In the genomic region with DNA sequence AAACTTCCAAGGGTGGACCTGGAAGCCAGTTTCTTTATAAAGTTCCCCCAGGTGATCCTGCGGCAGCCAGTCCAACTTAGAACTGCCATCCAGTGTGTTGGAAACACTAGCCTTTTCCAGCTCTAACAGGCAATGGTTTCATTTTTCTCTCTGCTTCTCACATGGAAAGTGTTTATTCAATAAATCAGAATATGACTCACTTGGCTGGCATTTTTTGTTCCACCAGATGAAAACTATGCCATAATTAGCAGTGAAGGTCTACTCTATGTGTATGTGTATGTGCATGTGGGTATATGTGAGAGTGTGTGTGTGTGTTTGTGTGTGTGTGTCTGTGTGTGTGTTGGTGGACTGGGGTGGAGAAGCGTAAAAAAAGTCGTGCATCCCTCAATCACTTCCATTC, we compare ENCODE assay signal across 13 cellular contexts.
DNase-seq lines count a peak whose midpoint lies in the region; ATAC-seq and TF ChIP-seq lines count a peak whose summit lies in the region.
"Had no signal": no experiment of that assay in that cellular context is flagged by ENCODE, and none has a peak within 500 bp of the region (broad histone marks: within the 10 kb centered on the region; RNA-seq: fewer than 3 reads in every experiment).

No MANE protein-coding gene starts in this region.

- H3K4me1 ChIP-seq in skeletal muscle satellite cell (ENCODE audit: control insufficient read depth, insufficient read depth, low read length) (peaks cover 23% of the 10 kb centered on the region), uterus (no peaks in the 10 kb centered on the region)
- H3K4me1 ChIP-seq: Caco-2 had no signal

- DNase-seq in EL (peak; percentile 87), amniotic epithelial cell (ENCODE audit: low read depth) (peak; percentile 78), foreskin fibroblast (peak; percentile 59 to 78), uterus (no peak), T-helper 1 cell (no peak)
- DNase-seq in stimulated activated CD4-positive, alpha-beta T cell treated with anti-CD3 and anti-CD28 coated beads, Interleukin-2, amount 100 ng/mL, for 24 hours = no peak
- DNase-seq: activated CD4-positive, alpha-beta T cell treated with anti-CD3 and anti-CD28 coated beads, Interleukin-2, amount 50 U/mL, for 48 hours; Caco-2; stimulated activated CD4-positive, alpha-beta T cell treated with anti-CD3 and anti-CD28 coated beads, Interleukin-15, amount 100 ng/mL, for 24 hours; stimulated activated naive CD8-positive, alpha-beta T cell treated with anti-CD3 and anti-CD28 coated beads, Interleukin-15, amount 100 ng/mL, for 72 hours had no signal

- H3K27me3 ChIP-seq in skeletal muscle satellite cell (ENCODE audit: control insufficient read depth, insufficient read depth, low read length) = no peaks in the 10 kb centered on the region
- no peaks in the 10 kb centered on the region for H3K27me3 ChIP-seq in uterus

- ATAC-seq in HG03565 (IDR thresholded peaks at IDR 0.05; ENCODE audit: unreplicated experiment) = no peak
- ATAC-seq: K562; stimulated activated naive CD8-positive, alpha-beta T cell treated with anti-CD3 and anti-CD28 coated beads, Interleukin-15, amount 100 ng/mL, for 72 hours had no signal

- no peak for TF ChIP-seq POLR2A in uterus (IDR thresholded peaks at IDR 0.05)

- intact Hi-C loops in uterus (cut with DNase I; ENCODE audit: low total_unique reads) = no loop called here

- H3K27ac ChIP-seq in uterus = peak overlapping the region in 1 of 2 donors; percentile 25

- no peak overlapping the region for H3K4me3 ChIP-seq in foreskin fibroblast (ENCODE audit: low read depth in 1 of 2, low read length in 2 of 2)
- H3K4me3 ChIP-seq in skeletal muscle satellite cell (ENCODE audit: low read length) = no peak overlapping the region
- no peak overlapping the region for H3K4me3 ChIP-seq in uterus
- H3K4me3 ChIP-seq: K562 had no signal

- peak overlapping the region; percentile 55 for H3K4me2 ChIP-seq in skeletal muscle satellite cell (ENCODE audit: low read length)

- no peak for TF ChIP-seq CTCF in foreskin fibroblast (IDR thresholded peaks at IDR 0.05; ENCODE audit: low read depth, low read length)
- no peak for TF ChIP-seq CTCF in uterus (IDR thresholded peaks at IDR 0.05)

- H3K9me3 ChIP-seq in skeletal muscle satellite cell (replicated peaks; ENCODE audit: low read length) (no peaks in the 10 kb centered on the region), uterus (no peaks in the 10 kb centered on the region)
- H3K9me3 ChIP-seq: Caco-2 had no signal

- H3K9ac ChIP-seq in skeletal muscle satellite cell (ENCODE audit: low read depth, low read length) = no peak overlapping the region

- no peaks in the 10 kb centered on the region for H3K36me3 ChIP-seq in skeletal muscle satellite cell (ENCODE audit: insufficient read depth, low read length)
- H3K36me3 ChIP-seq in uterus = no peaks in the 10 kb centered on the region

Comparison
In these comparisons a context has a peak if more than half of its experiments do, and no peak if none do; other contexts are left out.
1. DNase-seq: peak in EL (single experiment), amniotic epithelial cell (single experiment) and foreskin fibroblast (2 of 2); none in uterus (0 of 2), T-helper 1 cell (0 of 5) and stimulated activated CD4-positive, alpha-beta T cell treated with anti-CD3 and anti-CD28 coated beads, Interleukin-2, amount 100 ng/mL, for 24 hours (0 of 2).